Comparison of ENCODE assay signal across 9 cellular contexts in the genomic region with DNA sequence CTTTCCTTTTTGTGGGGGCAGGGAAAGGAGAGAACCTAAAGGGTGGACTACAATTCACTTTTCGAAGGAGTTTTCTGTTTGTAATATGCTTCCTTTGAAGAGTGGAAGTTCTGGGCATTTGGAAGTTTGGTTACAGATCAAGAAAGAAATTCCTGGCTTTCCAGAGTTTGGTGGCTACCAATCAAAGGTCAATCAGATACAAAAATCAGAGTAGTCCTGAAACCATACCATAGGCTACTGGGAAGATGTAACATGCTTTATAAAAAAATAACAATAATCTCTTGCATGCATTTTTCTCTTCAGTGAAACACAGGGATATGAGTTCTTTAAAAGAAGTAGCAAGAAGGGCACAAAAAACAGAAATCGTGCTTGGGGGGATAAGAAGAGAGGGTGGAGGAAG.
DNase-seq lines count a peak whose midpoint lies in the region; ATAC-seq and TF ChIP-seq lines count a peak whose summit lies in the region.
"Had no signal": no experiment of that assay in that cellular context is flagged by ENCODE, and none has a peak within 500 bp of the region (broad histone marks: within the 10 kb centered on the region; RNA-seq: fewer than 3 reads in every experiment).

No MANE protein-coding gene starts in this region.

- H3K4me1 Mint-ChIP-seq in HFFc6 (ENCODE audit: low read depth) (peaks cover 80% of the 10 kb centered on the region), brain (peaks cover 65% of the 10 kb centered on the region)
- H3K4me1 Mint-ChIP-seq in activated CD8-positive, alpha-beta T cell treated with anti-CD3 and anti-CD28 coated beads for 36 hours (ENCODE audit: low read depth) = peaks cover 24% of the 10 kb centered on the region

- no peaks in the 10 kb centered on the region for H3K36me3 ChIP-seq in lung (ENCODE audit: control insufficient read depth in 2 of 2, insufficient read depth in 2 of 2, low read length in 2 of 2)
- H3K36me3 ChIP-seq in testis (ENCODE audit: low read depth, missing control alignments) = no peaks in the 10 kb centered on the region

- H3K4me3 Mint-ChIP-seq in HFFc6 = peak overlapping the region; percentile 79
- H3K4me3 Mint-ChIP-seq in brain = peak overlapping the region in 3 of 5 experiments; percentile 52 to 67 (median 59)
- no peak overlapping the region for H3K4me3 Mint-ChIP-seq in activated CD8-positive, alpha-beta T cell treated with anti-CD3 and anti-CD28 coated beads for 36 hours

- peaks cover 1% of the 10 kb centered on the region for H3K27me3 Mint-ChIP-seq in HFFc6 (ENCODE audit: insufficient read depth)
- no peaks in the 10 kb centered on the region for H3K27me3 Mint-ChIP-seq in brain
- peaks cover 10% of the 10 kb centered on the region for H3K27me3 Mint-ChIP-seq in activated CD8-positive, alpha-beta T cell treated with anti-CD3 and anti-CD28 coated beads for 36 hours

- H3K36me3 Mint-ChIP-seq in HFFc6 (ENCODE audit: low read depth) (peaks cover 10% of the 10 kb centered on the region; the same call in 1 of the 2 replicates), brain (no peaks in the 10 kb centered on the region)
- no peaks in the 10 kb centered on the region for H3K36me3 Mint-ChIP-seq in activated CD8-positive, alpha-beta T cell treated with anti-CD3 and anti-CD28 coated beads for 36 hours (ENCODE audit: low read depth)

- TF ChIP-seq POLR2A in testis (IDR thresholded peaks at IDR 0.05) = no peak

- H3K9me3 Mint-ChIP-seq in HFFc6 = no peaks in the 10 kb centered on the region
- no peaks in the 10 kb centered on the region for H3K9me3 Mint-ChIP-seq in brain
- H3K9me3 Mint-ChIP-seq in activated CD8-positive, alpha-beta T cell treated with anti-CD3 and anti-CD28 coated beads for 36 hours = no peaks in the 10 kb centered on the region

- H3K4me1 ChIP-seq in lung (ENCODE audit: control insufficient read depth in 2 of 2, insufficient read depth in 2 of 2, low read length in 2 of 2) (peaks cover 4 to 19% of the 10 kb centered on the region in 2 donors), testis (peaks cover 39% of the 10 kb centered on the region)

- H3K4me3 ChIP-seq in lung (no peak overlapping the region), testis (no peak overlapping the region)

- H3K27ac Mint-ChIP-seq in HFFc6 = peak overlapping the region; percentile 81
- peak overlapping the region in 4 of 5 experiments; percentile 81 to 93 (median 88) for H3K27ac Mint-ChIP-seq in brain
- no peak overlapping the region for H3K27ac Mint-ChIP-seq in activated CD8-positive, alpha-beta T cell treated with anti-CD3 and anti-CD28 coated beads for 36 hours

- TF ChIP-seq CTCF in HFFc6 (IDR thresholded peaks at IDR 0.05) (no peak), brain (conservative IDR thresholded peaks at IDR 0.05) (no peak), lung (IDR thresholded peaks at IDR 0.05; ENCODE audit: control extremely low read depth, extremely low read depth) (no peak), testis (IDR thresholded peaks at IDR 0.05) (no peak)
- TF ChIP-seq CTCF in activated CD8-positive, alpha-beta T cell treated with anti-CD3 and anti-CD28 coated beads for 36 hours (IDR thresholded peaks at IDR 0.05) = no peak

- peak overlapping the region; percentile 47 to 71 for H3K27ac ChIP-seq in lung (ENCODE audit: low read depth in 1 of 2, low read length in 1 of 2)
- peak overlapping the region; percentile 43 to 81 for H3K27ac ChIP-seq in testis

- POLR2A ChIA-PET in activated CD8-positive, alpha-beta T cell treated with anti-CD3 and anti-CD28 coated beads for 36 hours (lab: Charles Lee) = no interaction called here

- CTCF ChIA-PET in activated CD8-positive, alpha-beta T cell treated with anti-CD3 and anti-CD28 coated beads for 36 hours (lab: Charles Lee) = interaction anchor here (0.6 to 3.1 kb wide), 5 partner anchors 12 to 369 kb away, joined by 3 to 20 read pairs (median 4); no protein-coding TSS in a partner anchor

- ATAC-seq in lung (ENCODE audit: insufficient read depth, low FRiP score) = no peak
- ATAC-seq in GM18498 (IDR thresholded peaks at IDR 0.05; ENCODE audit: unreplicated experiment) = no peak
- ATAC-seq in activated CD8-positive, alpha-beta T cell treated with anti-CD3 and anti-CD28 coated beads for 36 hours = no peak

- H3K9me3 ChIP-seq in lung (ENCODE audit: control insufficient read depth in 2 of 2, insufficient read depth in 1 of 2, low read length in 1 of 2) (peaks cover 0 to 2% of the 10 kb centered on the region in 2 donors), testis (no peaks in the 10 kb centered on the region)

- intact Hi-C loops in testis (cut with DNase I; ENCODE audit: low total_unique reads) = no loop called here
- intact Hi-C loops in activated CD8-positive, alpha-beta T cell treated with anti-CD3 and anti-CD28 coated beads for 36 hours (cut with micrococcal nuclease) = no loop called here

- no peaks in the 10 kb centered on the region for H3K27me3 ChIP-seq in lung (ENCODE audit: control insufficient read depth, insufficient read depth)
- no peaks in the 10 kb centered on the region for H3K27me3 ChIP-seq in testis

- 31 to 63% methylated on average over 2 of the region's 2 CpGs for WGBS in lung, 2 donors
- 31 to 43% methylated on average over 2 of the region's 2 CpGs for WGBS in testis, 2 donors

- DNase-seq in HFFc6 (no peak), lung (ENCODE audit: low spot score) (no peak), testis (no peak), NCI-H510A treated with DMSO at 0.1 percent for 48 hours (lab: John Stamatoyannopoulos, UW) (no peak)
- DNase-seq in activated CD8-positive, alpha-beta memory T cell treated with anti-CD3 and anti-CD28 coated beads, Interleukin-2, amount 50 U/mL, for 48 hours = no peak
- DNase-seq in activated CD8-positive, alpha-beta T cell treated with anti-CD3 and anti-CD28 coated beads for 36 hours = no peak
- DNase-seq: activated gamma-delta T cell had no signal
